Comparison of ENCODE assay signal across 29 cellular contexts in the genomic region with DNA sequence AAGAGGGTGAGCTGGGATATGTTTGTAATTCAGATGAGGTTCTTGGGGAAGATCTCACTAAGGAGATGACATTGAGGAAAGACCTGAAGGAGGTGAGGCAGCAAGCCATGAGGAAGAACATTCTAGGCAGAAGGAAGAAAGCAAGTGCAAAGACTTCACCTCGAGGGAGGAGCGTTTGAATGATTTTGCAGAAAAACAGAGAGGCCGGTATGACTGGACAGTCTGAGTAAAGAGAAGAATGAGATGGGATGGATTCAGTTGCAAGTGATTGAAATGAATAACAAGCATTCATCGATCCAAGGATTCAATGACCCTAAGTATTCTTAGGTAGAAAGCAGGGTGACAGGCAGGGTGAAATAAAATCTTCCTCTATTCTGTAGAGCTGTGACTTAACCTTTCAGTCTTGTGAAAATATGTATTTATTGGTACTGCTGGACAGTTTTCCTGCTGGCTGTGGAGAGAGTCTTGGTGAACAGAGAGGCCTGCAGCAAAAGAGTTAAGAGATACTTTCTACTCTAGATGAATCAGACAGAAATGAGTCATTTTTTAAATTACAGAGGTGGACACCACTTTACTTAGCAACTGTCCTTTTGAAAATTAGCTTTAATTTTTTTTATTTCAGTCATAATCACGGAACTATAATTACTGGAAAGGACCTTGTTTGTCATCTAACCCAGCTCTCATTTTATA.
"Had no signal": no experiment of that assay in that cellular context is flagged by ENCODE, and none has a peak within 500 bp of the region (broad histone marks: within the 10 kb centered on the region; RNA-seq: fewer than 3 reads in every experiment).

No MANE protein-coding gene starts in this region.

- H3K9me3 Mint-ChIP-seq: activated naive CD4-positive, alpha-beta T cell treated with anti-CD3 and anti-CD28 coated beads for 36 hours; activated naive CD8-positive, alpha-beta T cell treated with anti-CD3 and anti-CD28 coated beads, Interleukin-2, amount 10 ng/mL, durations not matched to agents 7 days and 5 days; activated T-helper 1 cell treated with anti-CD3 and anti-CD28 coated beads, Interleukin-12 subunit alpha, Interleukin-12 subunit beta, Interleukin-2, Interleukin-4 antibody, amounts not matched to agents 30 ng/mL and 10 ng/mL and 1 ng/mL, durations not matched to agents 14 hours and 24 hours and 36 hours had no signal

- H3K9me3 ChIP-seq: esophagus muscularis mucosa, neutrophil, ovary, right lobe of liver, upper lobe of left lung, vagina had no signal

- H3K27me3 Mint-ChIP-seq: activated CD4-positive, alpha-beta memory T cell treated with anti-CD3 and anti-CD28 coated beads for 36 hours; activated CD4-positive, alpha-beta T cell treated with anti-CD3 and anti-CD28 coated beads, Interleukin-2, amount 10 ng/mL, durations not matched to agents 24 days and 14 days; activated naive CD8-positive, alpha-beta T cell treated with anti-CD3 and anti-CD28 coated beads, Interleukin-2, amount 10 ng/mL, durations not matched to agents 7 days and 5 days; central memory CD8-positive, alpha-beta T cell; progenitor cell of endocrine pancreas had no signal

- H3K4me1 Mint-ChIP-seq: activated CD4-positive, alpha-beta T cell treated with anti-CD3 and anti-CD28 coated beads, Interleukin-2, amount 10 ng/mL, durations not matched to agents 24 days and 14 days; activated naive CD8-positive, alpha-beta T cell treated with anti-CD3 and anti-CD28 coated beads, Interleukin-2, amount 10 ng/mL, durations not matched to agents 7 days and 5 days; central memory CD8-positive, alpha-beta T cell; nephron had no signal

- DNase-seq: activated CD4-positive, alpha-beta memory T cell treated with anti-CD3 and anti-CD28 coated beads for 36 hours; activated CD4-positive, alpha-beta T cell treated with anti-CD3 and anti-CD28 coated beads, Interleukin-2, amount 10 ng/mL, durations not matched to agents 24 days and 14 days; activated CD4-positive, CD25-positive, alpha-beta regulatory T cell treated with anti-CD3 and anti-CD28 coated beads, Interleukin-2, amount 50 U/mL, for 72 hours; activated CD8-positive, alpha-beta memory T cell treated with anti-CD3 and anti-CD28 coated beads, Interleukin-2, amount 50 U/mL, for 4 hours; activated effector memory CD4-positive, alpha-beta T cell treated with anti-CD3 and anti-CD28 coated beads, Interleukin-2, amount 50 U/mL, for 16 hours; activated naive CD4-positive, alpha-beta T cell treated with anti-CD3 and anti-CD28 coated beads for 36 hours; activated naive CD8-positive, alpha-beta T cell treated with anti-CD3 and anti-CD28 coated beads, Interleukin-2, amount 10 ng/mL, durations not matched to agents 7 days and 5 days; activated T-cell treated with anti-CD3 and anti-CD28 coated beads, Interleukin-2, amount 50 U/mL, for 1 hour; amygdala; dermis blood vessel endothelial cell; effector CD4-positive, alpha-beta T cell; islet precursor cell; left cardiac atrium; left ventricle myocardium superior; ovary; right lobe of liver; stimulated activated CD4-positive, alpha-beta T cell treated with anti-CD3 and anti-CD28 coated beads, Interleukin-2, amount 100 ng/mL, for 48 hours; T-helper 2 cell; upper lobe of left lung had no signal

- H3K36me3 Mint-ChIP-seq: activated CD4-positive, alpha-beta memory T cell treated with anti-CD3 and anti-CD28 coated beads for 36 hours; activated naive CD8-positive, alpha-beta T cell treated with anti-CD3 and anti-CD28 coated beads, Interleukin-2, amount 10 ng/mL, durations not matched to agents 7 days and 5 days had no signal

- H3K36me3 ChIP-seq: esophagus muscularis mucosa, neutrophil, ovary, right lobe of liver, upper lobe of left lung, vagina had no signal

- H3K27ac Mint-ChIP-seq: activated CD4-positive, alpha-beta memory T cell treated with anti-CD3 and anti-CD28 coated beads for 36 hours; activated CD4-positive, alpha-beta T cell treated with anti-CD3 and anti-CD28 coated beads, Interleukin-2, amount 10 ng/mL, durations not matched to agents 24 days and 14 days; activated naive CD4-positive, alpha-beta T cell treated with anti-CD3 and anti-CD28 coated beads for 36 hours; activated naive CD8-positive, alpha-beta T cell treated with anti-CD3 and anti-CD28 coated beads, Interleukin-2, amount 10 ng/mL, durations not matched to agents 7 days and 5 days; activated T-helper 1 cell treated with anti-CD3 and anti-CD28 coated beads, Interleukin-12 subunit alpha, Interleukin-12 subunit beta, Interleukin-2, Interleukin-4 antibody, amounts not matched to agents 30 ng/mL and 10 ng/mL and 1 ng/mL, durations not matched to agents 14 hours and 24 hours and 36 hours; nephron; progenitor cell of endocrine pancreas; stimulated activated naive CD8-positive, alpha-beta T cell treated with anti-CD3 and anti-CD28 coated beads, Interleukin-15, Interleukin-2, amounts not matched to agents 100 ng/mL and 50 ng/mL, for 24 hours had no signal

- H3K4me1 ChIP-seq: esophagus muscularis mucosa, right lobe of liver, upper lobe of left lung, vagina had no signal

- FAIRE-seq: colon, frontal cortex had no signal

- H3K27me3 ChIP-seq: esophagus muscularis mucosa, neutrophil, ovary, right lobe of liver, upper lobe of left lung, vagina had no signal

- H3K4me3 Mint-ChIP-seq: activated CD4-positive, alpha-beta memory T cell treated with anti-CD3 and anti-CD28 coated beads for 36 hours; activated CD4-positive, alpha-beta T cell treated with anti-CD3 and anti-CD28 coated beads, Interleukin-2, amount 10 ng/mL, durations not matched to agents 24 days and 14 days; activated naive CD4-positive, alpha-beta T cell treated with anti-CD3 and anti-CD28 coated beads for 36 hours; activated naive CD8-positive, alpha-beta T cell treated with anti-CD3 and anti-CD28 coated beads, Interleukin-2, amount 10 ng/mL, durations not matched to agents 7 days and 5 days; activated T-helper 1 cell treated with anti-CD3 and anti-CD28 coated beads, Interleukin-12 subunit alpha, Interleukin-12 subunit beta, Interleukin-2, Interleukin-4 antibody, amounts not matched to agents 30 ng/mL and 10 ng/mL and 1 ng/mL, durations not matched to agents 14 hours and 24 hours and 36 hours; central memory CD8-positive, alpha-beta T cell; nephron; stimulated activated naive CD8-positive, alpha-beta T cell treated with anti-CD3 and anti-CD28 coated beads, Interleukin-15, Interleukin-2, amounts not matched to agents 100 ng/mL and 50 ng/mL, for 24 hours had no signal

- H3K4me3 ChIP-seq: esophagus muscularis mucosa, ovary, right lobe of liver, upper lobe of left lung, vagina had no signal

- H3K27ac ChIP-seq: esophagus muscularis mucosa, neutrophil, ovary, right lobe of liver, upper lobe of left lung, vagina had no signal
